In genomic region chr9:136179101-136179616, GRCh38 we compare ENCODE assay signal across 22 cellular contexts. TPM values are rescaled to one million over a fixed set of nuclear protein-coding genes. Genes with fewer than 3 reads are reported as not detected.
DNase-seq lines count a peak whose midpoint lies in the region; ATAC-seq and TF ChIP-seq lines count a peak whose summit lies in the region.
"Had no signal": no experiment of that assay in that cellular context is flagged by ENCODE, and none has a peak within 500 bp of the region (broad histone marks: within the 10 kb centered on the region; RNA-seq: fewer than 3 reads in every experiment).

No MANE protein-coding gene starts in this region.

- ATAC-seq in Right ventricle myocardium inferior, result no peak
- no peak for ATAC-seq in HG03280 (IDR thresholded peaks at IDR 0.05; ENCODE audit: unreplicated experiment)
- no peak for ATAC-seq in HG02610 (IDR thresholded peaks at IDR 0.05; ENCODE audit: unreplicated experiment)
- ATAC-seq: HCT116 had no signal

- DNase-seq in Right ventricle myocardium inferior (ENCODE audit: missing footprints) (peak; percentile 3), right atrium auricular region (ENCODE audit: low spot score) (no peak), glutamatergic neuron (peak; percentile 18), tibial artery (no peak)
- DNase-seq: ACHN; CD4-positive, CD25-positive, alpha-beta regulatory T cell; GOT3; NCI-H1048; NCI-H1417; NCI-H1694; NCI-H2081; NCI-H2227 treated with DMSO at 0.1 percent for 48 hours; NCI-H526 treated with DMSO at 0.1 percent for 48 hours; RPMI8226; SHP77 had no signal

- H3K9me3 Mint-ChIP-seq in glutamatergic neuron (ENCODE audit: unreplicated experiment), result peaks cover 4% of the 10 kb centered on the region
- H3K9me3 Mint-ChIP-seq: CD4-positive, CD25-positive, alpha-beta regulatory T cell; IgD-negative memory B cell had no signal

- TF ChIP-seq CTCF in right atrium auricular region (IDR thresholded peaks at IDR 0.05) (no peak), glutamatergic neuron (IDR thresholded peaks at IDR 0.05; ENCODE audit: partially characterized antibody, unreplicated experiment) (no peak), tibial artery (IDR thresholded peaks at IDR 0.05) (no peak)

- H3K36me3 Mint-ChIP-seq in glutamatergic neuron (ENCODE audit: unreplicated experiment), result no peaks in the 10 kb centered on the region
- H3K36me3 Mint-ChIP-seq: CD4-positive, CD25-positive, alpha-beta regulatory T cell; IgD-negative memory B cell had no signal

- H3K4me3 Mint-ChIP-seq in glutamatergic neuron (ENCODE audit: unreplicated experiment), result no peak overlapping the region
- H3K4me3 Mint-ChIP-seq: CD4-positive, CD25-positive, alpha-beta regulatory T cell; IgD-negative memory B cell had no signal

- no peak overlapping the region for H3K27ac ChIP-seq in right atrium auricular region
- H3K27ac ChIP-seq in HUES64 (ENCODE audit: low read depth, low read length), result no peak overlapping the region
- H3K27ac ChIP-seq in tibial artery, result no peak overlapping the region
- H3K27ac ChIP-seq: 22Rv1 had no signal

- H3K4me1 ChIP-seq in right atrium auricular region (no peaks in the 10 kb centered on the region), HUES64 (ENCODE audit: insufficient read depth, low read length) (peaks cover 8% of the 10 kb centered on the region; the same call in 1 of the 2 replicates), tibial artery (no peaks in the 10 kb centered on the region)

- 68% methylated on average over 12 of the region's 12 CpGs for whole genome bisulfite sequencing in HUES64

- H3K27me3 Mint-ChIP-seq in glutamatergic neuron (ENCODE audit: unreplicated experiment), result peaks cover 9% of the 10 kb centered on the region
- H3K27me3 Mint-ChIP-seq: CD4-positive, CD25-positive, alpha-beta regulatory T cell had no signal

- H3K27me3 ChIP-seq in right atrium auricular region, result no peaks in the 10 kb centered on the region
- no peaks in the 10 kb centered on the region for H3K27me3 ChIP-seq in HUES64 (ENCODE audit: insufficient read depth, low read length)
- H3K27me3 ChIP-seq in tibial artery, result peaks cover 0 to 61% of the 10 kb centered on the region in 2 donors

- no peaks in the 10 kb centered on the region for H3K9me3 ChIP-seq in right atrium auricular region
- H3K9me3 ChIP-seq in HUES64 (ENCODE audit: insufficient read depth, low read depth, low read length), result no peaks in the 10 kb centered on the region
- no peaks in the 10 kb centered on the region for H3K9me3 ChIP-seq in tibial artery

- no peak overlapping the region for H3K4me3 ChIP-seq in right atrium auricular region
- no peak overlapping the region for H3K4me3 ChIP-seq in HUES64 (ENCODE audit: low read length)
- no peak overlapping the region for H3K4me3 ChIP-seq in tibial artery

- H3K36me3 ChIP-seq in right atrium auricular region (no peaks in the 10 kb centered on the region), HUES64 (ENCODE audit: insufficient read depth, low read length) (no peaks in the 10 kb centered on the region), tibial artery (no peaks in the 10 kb centered on the region)

- intact Hi-C loops in Right ventricle myocardium inferior (cut with DNase I) (no loop called here), tibial artery (cut with DNase I; ENCODE audit: low total_unique reads) (no loop called here)

- H3K9ac ChIP-seq in HUES64 (ENCODE audit: low read depth, low read length), result peak overlapping the region; percentile 32; the same call in 1 of the 2 replicates

- no peak overlapping the region for H3K27ac Mint-ChIP-seq in glutamatergic neuron (ENCODE audit: unreplicated experiment)
- H3K27ac Mint-ChIP-seq: CD4-positive, CD25-positive, alpha-beta regulatory T cell; IgD-negative memory B cell had no signal

- peaks cover 3% of the 10 kb centered on the region for H3K4me1 Mint-ChIP-seq in glutamatergic neuron (ENCODE audit: low read depth, unreplicated experiment)
- H3K4me1 Mint-ChIP-seq: CD4-positive, CD25-positive, alpha-beta regulatory T cell; IgD-negative memory B cell had no signal

RNA-seq across cellular contexts. Expression of gene LHX3, which starts 25.8 kb away (rescaled TPM):
- total RNA-seq in Right ventricle myocardium inferior, result not detected
- total RNA-seq in right atrium auricular region, result under 1 TPM in 1 of 2 donors, not detected in 1; 0.16 TPM
- not detected for polyA plus RNA-seq in HUES64 (2013, experiment 1 of 2)
- polyA plus RNA-seq in HUES64 (2013, experiment 2 of 2), result not detected
- total RNA-seq in glutamatergic neuron (ENCODE audit: unreplicated experiment), result 0.81 TPM
- total RNA-seq: CD4-positive, CD25-positive, alpha-beta regulatory T cell had no signal
- polyA plus RNA-seq: BJ; CD4-positive, CD25-positive, alpha-beta regulatory T cell; IgD-negative memory B cell had no signal

Comparison
In these comparisons a context has a peak if more than half of its experiments do, and no peak if none do; other contexts are left out.
1. DNase-seq: peak in Right ventricle myocardium inferior (single experiment) and glutamatergic neuron (single experiment); none in right atrium auricular region (single experiment) and tibial artery (0 of 2).